Comparison of ENCODE assay signal across 25 cellular contexts in the genomic region with DNA sequence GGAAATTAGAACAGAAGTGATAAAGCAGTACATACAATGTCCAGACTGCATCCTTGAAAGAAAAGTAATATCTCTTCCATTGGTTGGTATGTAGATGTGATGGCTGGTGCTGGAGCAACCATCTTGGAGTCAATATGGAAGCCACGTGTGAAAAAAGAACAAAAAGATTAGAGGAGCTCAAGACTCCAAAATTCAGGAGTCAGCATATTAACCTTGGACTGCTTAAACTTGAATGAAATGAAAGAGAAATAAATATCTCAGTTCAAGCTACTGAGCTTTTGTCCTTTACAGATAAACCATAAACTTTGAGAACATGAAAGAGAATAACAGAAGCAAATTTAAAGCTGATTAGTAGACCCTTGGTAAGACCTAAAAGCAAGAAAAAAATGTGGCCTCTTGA.
DNase-seq lines count a peak whose midpoint lies in the region; ATAC-seq, FAIRE-seq and TF ChIP-seq lines count a peak whose summit lies in the region.
"Had no signal": no experiment of that assay in that cellular context is flagged by ENCODE, and none has a peak within 500 bp of the region (broad histone marks: within the 10 kb centered on the region; RNA-seq: fewer than 3 reads in every experiment).

No MANE protein-coding gene starts in this region.

- H3K9ac ChIP-seq in K562 (ENCODE audit: insufficient read depth in 1 of 2, low read depth in 2 of 2, low read length in 2 of 2): no peak overlapping the region
- H3K9ac ChIP-seq: BLaER1 had no signal

- no peak overlapping the region for H2AFZ ChIP-seq in K562 (ENCODE audit: low read depth, low read length)

- BruUV-seq in K562 (replicated peaks; lab: Mats Ljungman, UMichigan): no TSS peak

- FAIRE-seq in A549 (lab: Jason Lieb, UNC) (no peak), K562 (lab: Jason Lieb, UNC) (no peak)
- FAIRE-seq: GM12878, GM12892, GM18507 had no signal

- H3K36me3 Mint-ChIP-seq in activated naive CD8-positive, alpha-beta T cell treated with anti-CD3 and anti-CD28 coated beads, Interleukin-2, amount 10 ng/mL, durations not matched to agents 7 days and 5 days: no peaks in the 10 kb centered on the region
- no peaks in the 10 kb centered on the region for H3K36me3 Mint-ChIP-seq in activated naive CD8-positive, alpha-beta T cell treated with anti-CD3 and anti-CD28 coated beads for 36 hours
- H3K36me3 Mint-ChIP-seq: CD14-positive monocyte had no signal

- no peak overlapping the region for H3K27ac ChIP-seq in A549
- no peak overlapping the region for H3K27ac ChIP-seq in K562 (ENCODE audit: extremely low read depth, low read depth, low read length)
- no peak overlapping the region for H3K27ac ChIP-seq in caudate nucleus (ENCODE audit: low read depth, low read length)
- H3K27ac ChIP-seq: 22Rv1, BLaER1 had no signal

- H3K9me1 ChIP-seq in K562 (ENCODE audit: control insufficient read depth, insufficient read depth, low read length): no peaks in the 10 kb centered on the region

- H4K20me1 ChIP-seq in K562 (replicated peaks; ENCODE audit: control insufficient read depth, insufficient read depth, low read length): no peaks in the 10 kb centered on the region
- H4K20me1 ChIP-seq: BLaER1 had no signal

- no peak for ATAC-seq in activated naive CD8-positive, alpha-beta T cell treated with anti-CD3 and anti-CD28 coated beads, Interleukin-2, amount 10 ng/mL, durations not matched to agents 7 days and 5 days (ENCODE audit: low read depth)
- no peak for ATAC-seq in A549
- ATAC-seq in K562: no peak
- ATAC-seq: GM12878 had no signal

- H3K27me3 Mint-ChIP-seq in activated naive CD8-positive, alpha-beta T cell treated with anti-CD3 and anti-CD28 coated beads, Interleukin-2, amount 10 ng/mL, durations not matched to agents 7 days and 5 days: no peaks in the 10 kb centered on the region
- no peaks in the 10 kb centered on the region for H3K27me3 Mint-ChIP-seq in activated naive CD8-positive, alpha-beta T cell treated with anti-CD3 and anti-CD28 coated beads for 36 hours

- POLR2A ChIA-PET in activated naive CD8-positive, alpha-beta T cell treated with anti-CD3 and anti-CD28 coated beads, Interleukin-2, amount 10 ng/mL, durations not matched to agents 7 days and 5 days (lab: Charles Lee): no interaction called here
- POLR2A ChIA-PET in A549 (lab: Yijun Ruan, JAX): no interaction called here
- POLR2A ChIA-PET in K562 (lab: Yijun Ruan, JAX): no interaction called here

- H3K9me3 Mint-ChIP-seq in activated naive CD8-positive, alpha-beta T cell treated with anti-CD3 and anti-CD28 coated beads, Interleukin-2, amount 10 ng/mL, durations not matched to agents 7 days and 5 days: peaks cover 8% of the 10 kb centered on the region
- H3K9me3 Mint-ChIP-seq in activated naive CD8-positive, alpha-beta T cell treated with anti-CD3 and anti-CD28 coated beads for 36 hours: peaks cover 8% of the 10 kb centered on the region

- TF ChIP-seq RAD21 in A549 (conservative IDR thresholded peaks at IDR 0.05 in 1 of 2, IDR thresholded peaks at IDR 0.05 in 1 of 2) (no peak), K562 (CRISPR knock-in tag; conservative IDR thresholded peaks at IDR 0.05 in 1 of 2, IDR thresholded peaks at IDR 0.05 in 1 of 2) (no peak)

- CTCF ChIA-PET in A549 (lab: Yijun Ruan, JAX): interaction anchor here (1.5 kb wide), 1 partner anchor 134 kb away, joined by 4 read pairs; no protein-coding TSS in a partner anchor
- CTCF ChIA-PET in K562 (lab: Yijun Ruan, JAX; ENCODE audit: low intra/inter-chr PET ratio): no interaction called here

- intact Hi-C loops in K562 (cut with micrococcal nuclease): no loop called here

- DNase-seq in activated naive CD8-positive, alpha-beta T cell treated with anti-CD3 and anti-CD28 coated beads, Interleukin-2, amount 10 ng/mL, durations not matched to agents 7 days and 5 days: no peak
- no peak for DNase-seq in activated naive CD8-positive, alpha-beta T cell treated with anti-CD3 and anti-CD28 coated beads for 36 hours
- DNase-seq in A549 (ENCODE audit: low read depth in 1 of 2, low spot score in 1 of 2) (no peak), K562 (ENCODE audit: extremely low read depth in 1 of 4, low spot score in 3 of 4) (no peak), caudate nucleus (lab: John Stamatoyannopoulos, UW) (no peak)
- DNase-seq: ACHN; BE2C; C1 segment of cervical spinal cord; CD4-positive, alpha-beta memory T cell; CD4-positive, CD25-positive, alpha-beta regulatory T cell; CD8-positive, alpha-beta memory T cell; COR-L47; DMS 273 treated with DMSO at 0.1 percent for 48 hours; DMS153; DMS53; DMS79; DND-41; EL; GDM1 had no signal

- no peaks in the 10 kb centered on the region; a peak in 1 of 5 replicates for H3K27me3 ChIP-seq in K562 (ENCODE audit: control insufficient read depth in 2 of 2, insufficient read depth in 2 of 2, low read length in 2 of 2)
- H3K27me3 ChIP-seq: BE2C, BLaER1 had no signal

- no peaks in the 10 kb centered on the region for H3K36me3 ChIP-seq in K562 (ENCODE audit: control insufficient read depth, insufficient read depth, low read length)
- H3K36me3 ChIP-seq: BE2C, BLaER1 had no signal

- H3K79me2 ChIP-seq in K562 (ENCODE audit: control insufficient read depth, insufficient read depth, low read length): no peaks in the 10 kb centered on the region

- no peak for TF ChIP-seq EP300 in A549 (IDR thresholded peaks at IDR 0.05)
- TF ChIP-seq EP300 in K562 (IDR thresholded peaks at IDR 0.05; ENCODE audit: low read length): no peak

- H3K9me3 ChIP-seq in A549: peaks cover 7% of the 10 kb centered on the region; the same call in 1 of the 3 replicates
- no peaks in the 10 kb centered on the region for H3K9me3 ChIP-seq in K562 (replicated peaks; ENCODE audit: control insufficient read depth, insufficient read depth, low read depth, low read length)
- H3K9me3 ChIP-seq: BE2C had no signal

- WGBS in A549 (ENCODE audit: missing lambda C conversion rate): 0% methylated on average over 1 of the region's 1 CpG
- 0% methylated on average over 1 of the region's 1 CpG for WGBS in K562 (ENCODE audit: insufficient coverage, low coverage, missing lambda C conversion rate)

- TF ChIP-seq POLR2A in A549 (IDR thresholded peaks at IDR 0.05; ENCODE audit: low read length) (no peak), K562 (conservative IDR thresholded peaks at IDR 0.05) (no peak)

- in situ Hi-C loops in K562 (cut with MboI): no loop called here

- TF ChIP-seq CTCF in A549 (IDR thresholded peaks at IDR 0.05) (no peak), K562 (IDR thresholded peaks at IDR 0.05 in 2 of 3, conservative IDR thresholded peaks at IDR 0.05 in 1 of 3; ENCODE audit: insufficient read depth in 2 of 3, low read depth in 1 of 3, low read length in 3 of 3) (no peak)

- H3K4me2 ChIP-seq in A549: no peak overlapping the region
- H3K4me2 ChIP-seq in K562 (ENCODE audit: insufficient read depth, low read length): no peak overlapping the region
- H3K4me2 ChIP-seq: BLaER1 had no signal

- peak overlapping the region; percentile 42 for H3K27ac Mint-ChIP-seq in activated naive CD8-positive, alpha-beta T cell treated with anti-CD3 and anti-CD28 coated beads, Interleukin-2, amount 10 ng/mL, durations not matched to agents 7 days and 5 days
- H3K27ac Mint-ChIP-seq in activated naive CD8-positive, alpha-beta T cell treated with anti-CD3 and anti-CD28 coated beads for 36 hours: no peak overlapping the region
- H3K27ac Mint-ChIP-seq: CD4-positive, alpha-beta memory T cell; CD4-positive, CD25-positive, alpha-beta regulatory T cell; CD8-positive, alpha-beta memory T cell had no signal

- no peak overlapping the region for H3K4me3 Mint-ChIP-seq in activated naive CD8-positive, alpha-beta T cell treated with anti-CD3 and anti-CD28 coated beads, Interleukin-2, amount 10 ng/mL, durations not matched to agents 7 days and 5 days
- H3K4me3 Mint-ChIP-seq in activated naive CD8-positive, alpha-beta T cell treated with anti-CD3 and anti-CD28 coated beads for 36 hours: no peak overlapping the region
- H3K4me3 Mint-ChIP-seq: CD14-positive monocyte; CD4-positive, alpha-beta memory T cell; CD4-positive, CD25-positive, alpha-beta regulatory T cell; CD8-positive, alpha-beta memory T cell had no signal

- H3K4me3 ChIP-seq in A549 (no peak overlapping the region), K562 (no peak overlapping the region)
- H3K4me3 ChIP-seq: BLaER1, GM12878 had no signal

- no peaks in the 10 kb centered on the region for H3K4me1 Mint-ChIP-seq in activated naive CD8-positive, alpha-beta T cell treated with anti-CD3 and anti-CD28 coated beads, Interleukin-2, amount 10 ng/mL, durations not matched to agents 7 days and 5 days
- no peaks in the 10 kb centered on the region for H3K4me1 Mint-ChIP-seq in activated naive CD8-positive, alpha-beta T cell treated with anti-CD3 and anti-CD28 coated beads for 36 hours
- H3K4me1 Mint-ChIP-seq: CD14-positive monocyte; CD4-positive, alpha-beta memory T cell; CD4-positive, CD25-positive, alpha-beta regulatory T cell; CD8-positive, alpha-beta memory T cell had no signal

- H3K4me1 ChIP-seq in A549 (no peaks in the 10 kb centered on the region), K562 (replicated peaks in 1 of 2; ENCODE audit: control insufficient read depth in 2 of 2, insufficient read depth in 2 of 2, low read length in 2 of 2) (no peaks in the 10 kb centered on the region)
- H3K4me1 ChIP-seq: BE2C, BLaER1 had no signal

TF ChIP-seq in A549, 52 proteins besides CTCF, POLR2A, EP300 and RAD21:
- no peak for TF ChIP-seq NPAS2 (CRISPR knock-in tag; IDR thresholded peaks at IDR 0.05; ENCODE audit: borderline replicate concordance)
- TF ChIP-seq MAFK (IDR thresholded peaks at IDR 0.05; ENCODE audit: partially characterized antibody): peak; percentile 76

TF ChIP-seq in K562, 482 proteins besides CTCF, POLR2A, EP300 and RAD21:
- no peak for TF ChIP-seq MBD2 (IDR thresholded peaks at IDR 0.05; ENCODE audit: borderline replicate concordance, low read depth)
- peak; percentile 26; the same call in 1 of the 2 replicates for TF ChIP-seq ZNF316 (IDR thresholded peaks at IDR 0.05)
- 0 out of 2 replicates have a peak, but pooled peaks have one; percentile 12 for TF ChIP-seq MAFF (IDR thresholded peaks at IDR 0.05; ENCODE audit: low read length)
- TF ChIP-seq BRF1 (IDR thresholded peaks at IDR 0.05; ENCODE audit: borderline replicate concordance, extremely low read depth, insufficient read length): no peak
- no peak for TF ChIP-seq FOXK2 (conservative IDR thresholded peaks at IDR 0.05 in 1 of 2, IDR thresholded peaks at IDR 0.05 in 1 of 2; ENCODE audit: low read depth in 2 of 2)
